In the genomic region with DNA sequence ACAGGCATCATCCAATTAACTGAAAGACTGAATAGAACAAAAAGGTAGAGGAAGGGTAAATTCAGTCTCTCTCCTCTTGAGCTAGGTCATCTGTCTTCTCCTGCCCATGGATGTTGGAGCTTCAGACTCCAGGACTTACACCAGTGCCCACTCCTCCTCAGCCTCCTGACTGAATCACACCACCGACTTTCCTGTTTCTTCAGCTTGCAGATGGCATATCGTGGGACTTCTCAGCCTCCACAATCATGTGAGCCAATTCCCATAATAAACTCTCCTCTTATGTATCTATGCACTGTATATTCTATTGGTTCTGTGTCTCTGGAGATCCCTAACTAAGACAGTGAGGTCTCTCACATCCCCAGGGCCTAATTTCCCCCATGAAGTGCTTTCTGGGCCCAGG, we compare ENCODE assay signal across 14 cellular contexts.
DNase-seq lines count a peak whose midpoint lies in the region; TF ChIP-seq lines count a peak whose summit lies in the region.
"Had no signal": no experiment of that assay in that cellular context is flagged by ENCODE, and none has a peak within 500 bp of the region (broad histone marks: within the 10 kb centered on the region; RNA-seq: fewer than 3 reads in every experiment).

No MANE protein-coding gene starts in this region.

- 82% methylated on average over 2 of the region's 2 CpGs for WGBS in smooth muscle cell (ENCODE audit: low lambda C conversion rate)

- H3K4me3 ChIP-seq in smooth muscle cell (no peak overlapping the region), H7 (ENCODE audit: insufficient read depth, low read depth, low read length) (no peak overlapping the region)
- H3K4me3 ChIP-seq: BLaER1 treated with 17β-estradiol and CSF1 and Interleukin-3, amounts not matched to agents 10 nM and 100 nM; GM12878; GM23248; HAP-1 had no signal

- no peak overlapping the region for H2AFZ ChIP-seq in smooth muscle cell (ENCODE audit: low read depth)
- H2AFZ ChIP-seq: GM23248 had no signal

- H3K4me2 ChIP-seq in smooth muscle cell, result no peak overlapping the region

- H3K36me3 ChIP-seq in smooth muscle cell (ENCODE audit: low read depth) (no peaks in the 10 kb centered on the region), H7 (replicated peaks; ENCODE audit: control insufficient read depth, insufficient read depth, low read length) (no peaks in the 10 kb centered on the region)
- H3K36me3 ChIP-seq: BLaER1 treated with 17β-estradiol and CSF1 and Interleukin-3, amounts not matched to agents 10 nM and 100 nM; HAP-1 had no signal

- DNase-seq in G401 (ENCODE audit: low spot score) (peak; percentile 37), islet precursor cell (peak; percentile 9), superior temporal gyrus (ENCODE audit: extremely low spot score) (peak; percentile 61), smooth muscle cell (lab: John Stamatoyannopoulos, UW; ENCODE audit: unreplicated experiment) (no peak), GOT3 (lab: John Stamatoyannopoulos, UW) (no peak), H7 (no peak)
- DNase-seq: Calu3; CD8-positive, alpha-beta T cell; DMS79 treated with DMSO at 0.1 percent for 48 hours; GM23248 had no signal

- H3K79me2 ChIP-seq in smooth muscle cell (ENCODE audit: low read depth), result no peaks in the 10 kb centered on the region

- H3K27ac ChIP-seq in angular gyrus (ENCODE audit: low read depth, low read length) (peak overlapping the region; percentile 17), smooth muscle cell (ENCODE audit: low read depth) (no peak overlapping the region)
- H3K27ac ChIP-seq: BLaER1 treated with 17β-estradiol and CSF1 and Interleukin-3, amounts not matched to agents 10 nM and 100 nM; GM23248 had no signal

- no peaks in the 10 kb centered on the region for H3K4me1 ChIP-seq in smooth muscle cell (ENCODE audit: low read depth)
- H3K4me1 ChIP-seq: HAP-1 had no signal

- in situ Hi-C loops in G401 (cut with HindIII; ENCODE audit: low sequenced_read_pairs), result no loop called here

- H3K9me3 ChIP-seq in smooth muscle cell (replicated peaks; ENCODE audit: low read depth), result no peaks in the 10 kb centered on the region
- H3K9me3 ChIP-seq: BLaER1 treated with 17β-estradiol and CSF1 and Interleukin-3, amounts not matched to agents 10 nM and 100 nM; HAP-1 had no signal

- H3K27me3 ChIP-seq in smooth muscle cell (ENCODE audit: low read depth) (no peaks in the 10 kb centered on the region), H7 (ENCODE audit: control insufficient read depth, insufficient read depth, low read length) (no peaks in the 10 kb centered on the region)
- H3K27me3 ChIP-seq: BLaER1 treated with 17β-estradiol and CSF1 and Interleukin-3, amounts not matched to agents 10 nM and 100 nM had no signal

- no peaks in the 10 kb centered on the region for H3F3A ChIP-seq in smooth muscle cell (ENCODE audit: low read depth)

- H3K9ac ChIP-seq in smooth muscle cell (ENCODE audit: low read depth), result no peak overlapping the region
- H3K9ac ChIP-seq: BLaER1 treated with 17β-estradiol and CSF1 and Interleukin-3, amounts not matched to agents 10 nM and 100 nM; GM23248 had no signal

- no peaks in the 10 kb centered on the region for H4K20me1 ChIP-seq in smooth muscle cell (ENCODE audit: low read depth)
- H4K20me1 ChIP-seq: BLaER1 treated with 17β-estradiol and CSF1 and Interleukin-3, amounts not matched to agents 10 nM and 100 nM had no signal

- no peak for TF ChIP-seq CTCF in smooth muscle cell (IDR thresholded peaks at IDR 0.05; ENCODE audit: borderline replicate concordance, insufficient read depth, poor library complexity, severe bottlenecking)

Comparison
In these comparisons a context has a peak if more than half of its experiments do, and no peak if none do; other contexts are left out.
1. DNase-seq: peak in G401 (single experiment), islet precursor cell (single experiment) and superior temporal gyrus (single experiment); none in smooth muscle cell (single experiment), GOT3 (single experiment) and H7 (single experiment).